In the genomic region with DNA sequence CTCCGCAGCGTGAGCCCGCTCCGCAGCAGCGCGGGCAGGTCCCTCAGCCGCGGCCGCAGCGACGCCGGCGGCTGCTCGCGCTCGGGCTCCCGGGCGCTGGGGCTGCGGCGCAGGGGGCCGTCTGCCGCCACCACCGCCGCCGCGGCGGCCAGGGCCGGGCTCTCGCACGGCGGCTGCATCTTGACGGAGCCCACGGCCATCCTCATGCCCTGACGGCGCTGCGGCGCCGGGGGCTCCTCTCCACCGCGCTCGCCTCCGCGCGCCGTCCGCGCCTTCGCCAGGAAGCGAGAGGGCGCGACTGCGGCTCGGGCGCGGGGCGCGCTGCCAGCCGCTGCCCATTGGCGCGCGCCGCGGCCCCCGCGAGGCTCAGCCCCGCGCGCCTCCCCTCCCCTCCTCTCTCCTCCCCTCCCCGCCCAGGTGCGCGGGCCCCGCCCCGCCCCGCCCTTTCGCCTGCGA, we compare ENCODE assay signal across 8 cellular contexts. TPM values are rescaled to one million over a fixed set of nuclear protein-coding genes. Genes with fewer than 3 reads are reported as not detected.
A peak's percentile ranks its signal among the peaks of the same experiment; 100 is the strongest.
DNase-seq lines count a peak whose midpoint lies in the region; ATAC-seq and TF ChIP-seq lines count a peak whose summit lies in the region.

A gene with protein sequence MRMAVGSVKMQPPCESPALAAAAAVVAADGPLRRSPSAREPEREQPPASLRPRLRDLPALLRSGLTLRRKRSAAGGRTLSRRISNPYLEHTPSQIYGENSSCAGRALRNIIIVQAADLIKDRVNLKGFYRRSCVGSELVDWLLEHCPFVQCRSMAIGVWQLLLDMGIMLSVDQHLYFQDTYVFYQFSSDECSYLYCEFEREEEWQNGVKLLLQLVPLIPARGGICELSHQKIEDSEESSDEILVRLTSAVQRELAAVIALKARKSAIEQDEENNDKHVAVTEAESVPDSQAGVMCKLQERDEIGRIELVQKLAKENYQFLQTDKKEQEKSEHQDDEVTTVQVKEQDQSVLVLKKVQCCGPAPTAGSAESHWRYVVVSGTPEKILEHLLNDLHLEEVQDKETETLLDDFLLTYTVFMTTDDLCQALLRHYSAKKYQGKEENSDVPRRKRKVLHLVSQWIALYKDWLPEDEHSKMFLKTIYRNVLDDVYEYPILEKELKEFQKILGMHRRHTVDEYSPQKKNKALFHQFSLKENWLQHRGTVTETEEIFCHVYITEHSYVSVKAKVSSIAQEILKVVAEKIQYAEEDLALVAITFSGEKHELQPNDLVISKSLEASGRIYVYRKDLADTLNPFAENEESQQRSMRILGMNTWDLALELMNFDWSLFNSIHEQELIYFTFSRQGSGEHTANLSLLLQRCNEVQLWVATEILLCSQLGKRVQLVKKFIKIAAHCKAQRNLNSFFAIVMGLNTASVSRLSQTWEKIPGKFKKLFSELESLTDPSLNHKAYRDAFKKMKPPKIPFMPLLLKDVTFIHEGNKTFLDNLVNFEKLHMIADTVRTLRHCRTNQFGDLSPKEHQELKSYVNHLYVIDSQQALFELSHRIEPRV (minus strand): TSS at position 300 of the 456 bp plus-strand sequence. CDS start 94 bp downstream, at position 206.

- intact Hi-C loops in ascending aorta (cut with DNase I): no loop called here
- intact Hi-C loops in spleen (cut with DNase I; ENCODE audit: low total_unique reads): loop anchor here (10.0 kb wide), 1 partner anchor 88 kb away; no protein-coding TSS in a partner anchor

- H3K9me3 ChIP-seq in ascending aorta: no peaks in the 10 kb centered on the region
- no peaks in the 10 kb centered on the region for H3K9me3 ChIP-seq in iPS-18a (ENCODE audit: control insufficient read depth, low read depth, low read length)
- peaks cover 0 to 24% (median 16%) of the 10 kb centered on the region in 8 donors for H3K9me3 ChIP-seq in spleen

- DNase-seq in NCI-H2081 (lab: John Stamatoyannopoulos, UW) (peak; percentile 70 to 77), NCI-H2081 treated with DMSO at 0.1 percent for 48 hours (lab: John Stamatoyannopoulos, UW) (no peak), NCI-H146 treated with DMSO at 0.1 percent for 48 hours (lab: John Stamatoyannopoulos, UW; ENCODE audit: unreplicated experiment) (peak; percentile 50), ascending aorta (ENCODE audit: low spot score in 2 of 2) (no peak), spleen (peak; percentile 79)

- WGBS in spleen, 5 donors: 0 to 4% (median 1%) methylated on average over 23 to 76 of the region's 76 CpGs

- peaks cover 0 to 3% of the 10 kb centered on the region in 2 donors for H3K4me1 ChIP-seq in ascending aorta
- peaks cover 9% of the 10 kb centered on the region for H3K4me1 ChIP-seq in iPS-18a (ENCODE audit: control insufficient read depth, low read depth, low read length)
- peaks cover 0 to 20% (median 8%) of the 10 kb centered on the region in 6 donors for H3K4me1 ChIP-seq in spleen

- H3K27me3 ChIP-seq in ascending aorta: no peaks in the 10 kb centered on the region
- peaks cover 26% of the 10 kb centered on the region for H3K27me3 ChIP-seq in iPS-18a (ENCODE audit: control insufficient read depth, insufficient read depth, low read length)
- H3K27me3 ChIP-seq in spleen (replicated peaks in 1 of 7): peaks cover 0 to 39% (median 3%) of the 10 kb centered on the region in 7 donors

- no peak for TF ChIP-seq POLR2A in spleen (IDR thresholded peaks at IDR 0.05)

- ATAC-seq in GM21737 (IDR thresholded peaks at IDR 0.05; ENCODE audit: unreplicated experiment) (peak; percentile 58), HG02610 (IDR thresholded peaks at IDR 0.05; ENCODE audit: unreplicated experiment) (no peak)

- TF ChIP-seq CTCF in ascending aorta (IDR thresholded peaks at IDR 0.05) (no peak), spleen (IDR thresholded peaks at IDR 0.05 in 8 of 11, conservative IDR thresholded peaks at IDR 0.05 in 3 of 11) (no peak)

- H3K36me3 ChIP-seq in ascending aorta (no peaks in the 10 kb centered on the region), iPS-18a (ENCODE audit: control insufficient read depth, low read depth, low read length) (no peaks in the 10 kb centered on the region), spleen (no peaks in the 10 kb centered on the region)

- no peak within 1 kb of the TSS for H3K9ac ChIP-seq in iPS-18a (ENCODE audit: low read length)

- H3K27ac ChIP-seq in ascending aorta: no peak within 1 kb of the TSS
- H3K27ac ChIP-seq in iPS-18a (ENCODE audit: low read length): no peak within 1 kb of the TSS
- H3K27ac ChIP-seq in spleen: peak within 1 kb of the TSS; percentile 41 to 80 (median 72)

- H3K4me3 ChIP-seq in ascending aorta (peak within 1 kb of the TSS; percentile 30 to 56), iPS-18a (ENCODE audit: low read length) (peak within 1 kb of the TSS; percentile 57), spleen (peak within 1 kb of the TSS; percentile 31 to 82 (median 50))

RNA-seq across cellular contexts. Expression of the gene that starts here (rescaled TPM):
- total RNA-seq in ascending aorta (65.8 TPM), spleen (100 to 1,000 TPM; 160 to 335 (median 235) TPM)
- 10 to 100 TPM; 10.2 to 28.6 (median 11.1) TPM for polyA plus RNA-seq in spleen

Comparison
In these comparisons a context has a peak if more than half of its experiments do, and no peak if none do; other contexts are left out.
1. DNase-seq: peak in NCI-H2081 (2 of 2), NCI-H146 treated with DMSO at 0.1 percent for 48 hours (single experiment) and spleen (single experiment); none in NCI-H2081 treated with DMSO at 0.1 percent for 48 hours (single experiment) and ascending aorta (0 of 2).
2. H3K27ac ChIP-seq: peak in spleen (8 of 8); none in ascending aorta (0 of 2) and iPS-18a (single experiment).
3. Peak in every context shown above with its lines, with median percentiles within 50 percentile points of each other: H3K4me3 ChIP-seq.